25 cellular contexts compared by ENCODE assay signal in the genomic region with DNA sequence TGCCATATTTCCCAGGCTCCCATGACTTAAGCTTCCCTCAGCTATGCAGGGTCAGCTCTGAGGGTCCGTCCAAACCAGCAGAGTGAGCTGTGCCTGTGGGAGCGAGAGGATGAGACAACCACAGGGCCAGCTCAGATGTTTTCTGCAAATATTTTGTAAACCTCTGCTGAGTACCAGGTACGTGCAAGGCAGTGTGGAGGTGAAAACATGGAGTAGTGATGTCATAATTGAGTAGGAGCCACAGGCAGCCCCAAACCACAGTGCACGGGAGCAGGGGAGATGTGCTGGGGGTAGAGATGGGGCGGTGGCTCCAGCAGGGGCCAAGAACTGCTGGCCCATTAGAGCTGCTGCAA.
"Had no signal": no experiment of that assay in that cellular context is flagged by ENCODE, and none has a peak within 500 bp of the region (broad histone marks: within the 10 kb centered on the region; RNA-seq: fewer than 3 reads in every experiment).

No MANE protein-coding gene starts in this region.

- H3K9me3 Mint-ChIP-seq: activated CD4-positive, alpha-beta memory T cell treated with anti-CD3 and anti-CD28 coated beads, Interleukin-2, amount 10 ng/mL, durations not matched to agents 7 days and 5 days; activated CD4-positive, alpha-beta T cell treated with anti-CD3 and anti-CD28 coated beads, Interleukin-2, amount 10 ng/mL, durations not matched to agents 7 days and 5 days; activated naive CD4-positive, alpha-beta T cell treated with anti-CD3 and anti-CD28 coated beads, Interleukin-2, amount 10 ng/mL, durations not matched to agents 7 days and 5 days; activated naive CD4-positive, alpha-beta T cell treated with anti-CD3 and anti-CD28 coated beads, Interleukin-2, amount 50 U/mL, for 72 hours; activated naive CD8-positive, alpha-beta T cell treated with anti-CD3 and anti-CD28 coated beads, Interleukin-2, amount 10 ng/mL, durations not matched to agents 7 days and 5 days; activated T-cell treated with anti-CD3 and anti-CD28 coated beads, Interleukin-2, amount 50 U/mL, for 24 hours; activated T-cell treated with anti-CD3 and anti-CD28 coated beads, Interleukin-2, amount 50 U/mL, for 72 hours had no signal

- DNase-seq: activated CD4-positive, alpha-beta memory T cell treated with anti-CD3 and anti-CD28 coated beads, Interleukin-2, amount 10 ng/mL, durations not matched to agents 7 days and 5 days; activated CD4-positive, alpha-beta T cell treated with anti-CD3 and anti-CD28 coated beads for 36 hours; activated CD4-positive, alpha-beta T cell treated with anti-CD3 and anti-CD28 coated beads, Interleukin-2, amount 10 ng/mL, durations not matched to agents 7 days and 5 days; activated CD4-positive, alpha-beta T cell treated with anti-CD3 and anti-CD28 coated beads, Interleukin-2, amount 50 U/mL, for 4 hours; activated CD4-positive, CD25-positive, alpha-beta regulatory T cell; activated CD4-positive, CD25-positive, alpha-beta regulatory T cell treated with anti-CD3 and anti-CD28 coated beads, Interleukin-2, amount 50 U/mL, for 72 hours; activated gamma-delta T cell; activated naive CD4-positive, alpha-beta T cell; activated naive CD4-positive, alpha-beta T cell treated with anti-CD3 and anti-CD28 coated beads, Interleukin-2, amount 10 ng/mL, durations not matched to agents 7 days and 5 days; activated naive CD8-positive, alpha-beta T cell treated with anti-CD3 and anti-CD28 coated beads, Interleukin-2, amount 10 ng/mL, durations not matched to agents 7 days and 5 days; activated T-cell treated with anti-CD3 and anti-CD28 coated beads for 4 hours; activated T-cell treated with anti-CD3 and anti-CD28 coated beads, Interleukin-2, amount 50 U/mL, for 24 hours; activated T-cell treated with anti-CD3 and anti-CD28 coated beads, Interleukin-2, amount 50 U/mL, for 72 hours; effector CD8-positive, alpha-beta T cell; foreskin keratinocyte; gastrocnemius medialis; glutamatergic neuron; heart left ventricle; T-helper 2 cell had no signal

- H3K27ac ChIP-seq: ascending aorta, breast epithelium, foreskin keratinocyte, gastrocnemius medialis, heart left ventricle had no signal

- H3K36me3 ChIP-seq: ascending aorta, breast epithelium, gastrocnemius medialis, heart left ventricle had no signal

- H3K4me1 ChIP-seq: ascending aorta, breast epithelium, foreskin keratinocyte, gastrocnemius medialis, heart left ventricle had no signal

- FAIRE-seq: colon had no signal

- H3K4me3 Mint-ChIP-seq: activated CD4-positive, alpha-beta memory T cell treated with anti-CD3 and anti-CD28 coated beads, Interleukin-2, amount 10 ng/mL, durations not matched to agents 7 days and 5 days; activated CD4-positive, alpha-beta T cell treated with anti-CD3 and anti-CD28 coated beads for 36 hours; activated CD4-positive, alpha-beta T cell treated with anti-CD3 and anti-CD28 coated beads, Interleukin-2, amount 10 ng/mL, durations not matched to agents 7 days and 5 days; activated naive CD4-positive, alpha-beta T cell treated with anti-CD3 and anti-CD28 coated beads, Interleukin-2, amount 10 ng/mL, durations not matched to agents 7 days and 5 days; activated naive CD8-positive, alpha-beta T cell treated with anti-CD3 and anti-CD28 coated beads, Interleukin-2, amount 10 ng/mL, durations not matched to agents 7 days and 5 days; activated T-cell treated with anti-CD3 and anti-CD28 coated beads, Interleukin-2, amount 50 U/mL, for 24 hours; activated T-cell treated with anti-CD3 and anti-CD28 coated beads, Interleukin-2, amount 50 U/mL, for 72 hours; brain had no signal

- H3K4me1 Mint-ChIP-seq: activated CD4-positive, alpha-beta memory T cell treated with anti-CD3 and anti-CD28 coated beads, Interleukin-2, amount 10 ng/mL, durations not matched to agents 7 days and 5 days; activated CD4-positive, alpha-beta T cell treated with anti-CD3 and anti-CD28 coated beads for 36 hours; activated CD4-positive, alpha-beta T cell treated with anti-CD3 and anti-CD28 coated beads, Interleukin-2, amount 10 ng/mL, durations not matched to agents 7 days and 5 days; activated naive CD4-positive, alpha-beta T cell treated with anti-CD3 and anti-CD28 coated beads, Interleukin-2, amount 10 ng/mL, durations not matched to agents 7 days and 5 days; activated naive CD8-positive, alpha-beta T cell treated with anti-CD3 and anti-CD28 coated beads, Interleukin-2, amount 10 ng/mL, durations not matched to agents 7 days and 5 days had no signal

- H3K27me3 Mint-ChIP-seq: activated CD4-positive, alpha-beta T cell treated with anti-CD3 and anti-CD28 coated beads, Interleukin-2, amount 10 ng/mL, durations not matched to agents 7 days and 5 days; activated naive CD8-positive, alpha-beta T cell treated with anti-CD3 and anti-CD28 coated beads, Interleukin-2, amount 10 ng/mL, durations not matched to agents 7 days and 5 days had no signal

- H3K27ac Mint-ChIP-seq: activated CD4-positive, alpha-beta memory T cell treated with anti-CD3 and anti-CD28 coated beads, Interleukin-2, amount 10 ng/mL, durations not matched to agents 7 days and 5 days; activated CD4-positive, alpha-beta T cell treated with anti-CD3 and anti-CD28 coated beads for 36 hours; activated CD4-positive, alpha-beta T cell treated with anti-CD3 and anti-CD28 coated beads, Interleukin-2, amount 10 ng/mL, durations not matched to agents 7 days and 5 days; activated naive CD4-positive, alpha-beta T cell treated with anti-CD3 and anti-CD28 coated beads, Interleukin-2, amount 10 ng/mL, durations not matched to agents 7 days and 5 days; activated naive CD8-positive, alpha-beta T cell treated with anti-CD3 and anti-CD28 coated beads, Interleukin-2, amount 10 ng/mL, durations not matched to agents 7 days and 5 days; activated T-cell treated with anti-CD3 and anti-CD28 coated beads, Interleukin-2, amount 50 U/mL, for 24 hours; activated T-cell treated with anti-CD3 and anti-CD28 coated beads, Interleukin-2, amount 50 U/mL, for 72 hours; brain had no signal

- H3K27me3 ChIP-seq: ascending aorta, breast epithelium, gastrocnemius medialis, heart left ventricle had no signal

- H3K36me3 Mint-ChIP-seq: activated naive CD4-positive, alpha-beta T cell treated with anti-CD3 and anti-CD28 coated beads, Interleukin-2, amount 10 ng/mL, durations not matched to agents 7 days and 5 days; activated naive CD4-positive, alpha-beta T cell treated with anti-CD3 and anti-CD28 coated beads, Interleukin-2, amount 50 U/mL, for 72 hours; activated naive CD8-positive, alpha-beta T cell treated with anti-CD3 and anti-CD28 coated beads, Interleukin-2, amount 10 ng/mL, durations not matched to agents 7 days and 5 days; brain had no signal

- H3K9me3 ChIP-seq: ascending aorta, breast epithelium, gastrocnemius medialis had no signal

- ATAC-seq: activated CD4-positive, alpha-beta T cell treated with anti-CD3 and anti-CD28 coated beads for 36 hours; activated naive CD4-positive, alpha-beta T cell treated with anti-CD3 and anti-CD28 coated beads, Interleukin-2, amount 50 U/mL, for 72 hours; activated T-cell treated with anti-CD3 and anti-CD28 coated beads, Interleukin-2, amount 50 U/mL, for 72 hours; esophagus mucosa; foreskin keratinocyte; gastrocnemius medialis; heart left ventricle had no signal

- H3K4me3 ChIP-seq: ascending aorta, breast epithelium, gastrocnemius medialis, heart left ventricle had no signal
